1 cellular context compared by ENCODE assay signal in genomic region chr12:122473543-122474323, GRCh38.
TF ChIP-seq lines count a peak whose summit lies in the region.

No MANE protein-coding gene starts in this region.

TF ChIP-seq in GM23338, 12 proteins besides CTCF, POLR2A, EP300 and RAD21 (continued from another document):
- TF ChIP-seq, protein P1, sequence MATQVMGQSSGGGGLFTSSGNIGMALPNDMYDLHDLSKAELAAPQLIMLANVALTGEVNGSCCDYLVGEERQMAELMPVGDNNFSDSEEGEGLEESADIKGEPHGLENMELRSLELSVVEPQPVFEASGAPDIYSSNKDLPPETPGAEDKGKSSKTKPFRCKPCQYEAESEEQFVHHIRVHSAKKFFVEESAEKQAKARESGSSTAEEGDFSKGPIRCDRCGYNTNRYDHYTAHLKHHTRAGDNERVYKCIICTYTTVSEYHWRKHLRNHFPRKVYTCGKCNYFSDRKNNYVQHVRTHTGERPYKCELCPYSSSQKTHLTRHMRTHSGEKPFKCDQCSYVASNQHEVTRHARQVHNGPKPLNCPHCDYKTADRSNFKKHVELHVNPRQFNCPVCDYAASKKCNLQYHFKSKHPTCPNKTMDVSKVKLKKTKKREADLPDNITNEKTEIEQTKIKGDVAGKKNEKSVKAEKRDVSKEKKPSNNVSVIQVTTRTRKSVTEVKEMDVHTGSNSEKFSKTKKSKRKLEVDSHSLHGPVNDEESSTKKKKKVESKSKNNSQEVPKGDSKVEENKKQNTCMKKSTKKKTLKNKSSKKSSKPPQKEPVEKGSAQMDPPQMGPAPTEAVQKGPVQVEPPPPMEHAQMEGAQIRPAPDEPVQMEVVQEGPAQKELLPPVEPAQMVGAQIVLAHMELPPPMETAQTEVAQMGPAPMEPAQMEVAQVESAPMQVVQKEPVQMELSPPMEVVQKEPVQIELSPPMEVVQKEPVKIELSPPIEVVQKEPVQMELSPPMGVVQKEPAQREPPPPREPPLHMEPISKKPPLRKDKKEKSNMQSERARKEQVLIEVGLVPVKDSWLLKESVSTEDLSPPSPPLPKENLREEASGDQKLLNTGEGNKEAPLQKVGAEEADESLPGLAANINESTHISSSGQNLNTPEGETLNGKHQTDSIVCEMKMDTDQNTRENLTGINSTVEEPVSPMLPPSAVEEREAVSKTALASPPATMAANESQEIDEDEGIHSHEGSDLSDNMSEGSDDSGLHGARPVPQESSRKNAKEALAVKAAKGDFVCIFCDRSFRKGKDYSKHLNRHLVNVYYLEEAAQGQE (IDR thresholded peaks at IDR 0.05; ENCODE audit: unreplicated experiment), result no peak
- no peak for TF ChIP-seq EZH2 (IDR thresholded peaks at IDR 0.05; ENCODE audit: low read depth, unreplicated experiment)
- TF ChIP-seq ZNF114 (CRISPR knock-in tag; IDR thresholded peaks at IDR 0.05), result no peak
- no peak for TF ChIP-seq ETS1 (IDR thresholded peaks at IDR 0.05)
